Comparison of ENCODE assay signal across 8 cellular contexts in the genomic region with DNA sequence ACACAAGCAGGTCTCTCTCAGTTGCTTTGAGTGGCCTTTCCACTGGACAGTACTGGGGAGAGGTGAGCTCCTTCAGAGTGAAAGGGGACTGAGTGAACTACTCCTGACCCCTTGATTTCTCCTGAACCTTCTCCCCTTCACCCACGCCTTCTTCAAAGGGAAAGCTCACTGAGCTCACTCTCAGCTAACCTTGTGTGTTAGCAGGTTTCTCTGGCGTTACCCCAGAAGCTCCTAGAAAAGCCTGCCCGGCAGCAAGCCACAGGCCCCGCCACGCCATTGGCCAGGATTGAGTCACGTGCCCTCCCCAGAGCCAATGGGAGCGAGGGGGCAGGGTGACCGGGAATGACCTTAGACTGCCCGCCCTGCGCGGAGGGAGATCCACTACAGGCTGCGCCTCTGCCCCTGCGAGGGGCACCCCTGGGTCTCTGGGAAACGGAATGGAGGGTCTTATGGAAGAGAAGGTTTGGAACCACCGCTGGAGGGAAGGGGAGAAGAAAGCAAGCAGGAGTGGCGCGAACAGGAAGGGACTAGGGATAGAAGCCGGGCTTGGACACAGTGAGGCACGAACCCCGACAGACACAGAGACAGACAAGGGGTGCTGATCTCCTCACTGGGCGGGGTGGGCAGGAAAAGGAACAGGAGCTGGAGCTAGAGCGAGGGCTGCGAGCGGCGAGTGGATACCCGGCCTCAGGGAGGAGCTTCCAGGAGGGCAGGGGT. TPM values are rescaled to one million over a fixed set of nuclear protein-coding genes. Genes with fewer than 3 reads are reported as not detected.
DNase-seq lines count a peak whose midpoint lies in the region; ATAC-seq and TF ChIP-seq lines count a peak whose summit lies in the region.

No MANE protein-coding gene starts in this region.

- peaks cover 8% of the 10 kb centered on the region for H3K27me3 Mint-ChIP-seq in GM23338 (ENCODE audit: insufficient read depth, low read depth, poor library complexity)

- H3K4me1 ChIP-seq in ES-I3 (ENCODE audit: insufficient read depth, low read length) (no peaks in the 10 kb centered on the region), GM23338 (ENCODE audit: insufficient read depth) (peaks cover 11% of the 10 kb centered on the region), psoas muscle (peaks cover 13% of the 10 kb centered on the region)

- peak overlapping the region; percentile 70 for H3K4me2 ChIP-seq in GM23338

- H3K36me3 ChIP-seq in ES-I3 (ENCODE audit: insufficient read depth, low read length): peaks cover 15% of the 10 kb centered on the region
- peaks cover 9% of the 10 kb centered on the region for H3K36me3 ChIP-seq in GM23338 (ENCODE audit: insufficient read depth)
- peaks cover 0 to 16% of the 10 kb centered on the region in 2 donors for H3K36me3 ChIP-seq in psoas muscle (ENCODE audit: insufficient read depth in 1 of 2, low read depth in 1 of 2)

- no peaks in the 10 kb centered on the region; the same call in 2 of the 3 replicates for H3K9me3 Mint-ChIP-seq in GM23338

- H3K9ac ChIP-seq in ES-I3 (ENCODE audit: low read depth, low read length): peak overlapping the region; percentile 57

- H3K4me1 Mint-ChIP-seq in GM23338: peaks cover 15% of the 10 kb centered on the region

- H3K79me2 ChIP-seq in GM23338 (replicated peaks; ENCODE audit: insufficient read depth): no peaks in the 10 kb centered on the region

- H3K27ac Mint-ChIP-seq in GM23338: peak overlapping the region; percentile 93

- DNase-seq in GM23338 (ENCODE audit: low spot score) (peak; percentile 95), M059J (ENCODE audit: low read depth) (peak; percentile 86), T-helper 1 cell (peak; percentile 74 to 85 (median 81)), amygdala (lab: John Stamatoyannopoulos, UW) (peak; percentile 45 to 96 (median 88)), left cardiac atrium (peak; percentile 95), psoas muscle (peak; percentile 94 to 97), ureter (ENCODE audit: low spot score) (peak; percentile 97)

- WGBS in psoas muscle, 3 donors: 1 to 5% (median 1%) methylated on average over 26 of the region's 26 CpGs

- H3K9me2 ChIP-seq in GM23338 (ENCODE audit: insufficient read depth): no peaks in the 10 kb centered on the region

- H3K36me3 Mint-ChIP-seq in GM23338 (ENCODE audit: low read depth): peaks cover 35% of the 10 kb centered on the region

- H3F3A ChIP-seq in GM23338 (replicated peaks; ENCODE audit: low read depth): peaks cover 15% of the 10 kb centered on the region

- no peak for TF ChIP-seq CTCF in GM23338 (conservative IDR thresholded peaks at IDR 0.05; ENCODE audit: low read depth in 2 of 2)
- TF ChIP-seq CTCF in psoas muscle (IDR thresholded peaks at IDR 0.05): no peak

- peaks cover 6% of the 10 kb centered on the region; the same call in 1 of the 2 replicates for H4K20me1 ChIP-seq in GM23338 (replicated peaks; ENCODE audit: insufficient read depth)

- intact Hi-C loops in left cardiac atrium (cut with DNase I) (no loop called here), psoas muscle (cut with DNase I) (no loop called here)

- H3K9me3 ChIP-seq in ES-I3 (ENCODE audit: control insufficient read depth, insufficient read depth, low read length) (no peaks in the 10 kb centered on the region), psoas muscle (no peaks in the 10 kb centered on the region)

- no peaks in the 10 kb centered on the region for H3K27me3 ChIP-seq in GM23338 (ENCODE audit: insufficient read depth)
- no peaks in the 10 kb centered on the region for H3K27me3 ChIP-seq in psoas muscle (ENCODE audit: insufficient read depth in 3 of 3, low read length in 2 of 3)

- no peak overlapping the region for H2AFZ ChIP-seq in GM23338

- peak overlapping the region; percentile 87 for H3K27ac ChIP-seq in GM23338 (ENCODE audit: low read depth)
- peak overlapping the region; percentile 85 for H3K27ac ChIP-seq in psoas muscle

- H3K4me3 Mint-ChIP-seq in GM23338: peak overlapping the region; percentile 83

- peak; percentile 91 for ATAC-seq in GM23338
- ATAC-seq in left cardiac atrium: peak; percentile 98 to 99
- ATAC-seq in psoas muscle: peak; percentile 97 to 99 (median 99)

- H3K4me3 ChIP-seq in GM23338: peak overlapping the region; percentile 49
- H3K4me3 ChIP-seq in psoas muscle: peak overlapping the region; percentile 85

TF ChIP-seq in GM23338, 12 proteins besides CTCF, POLR2A, EP300 and RAD21:
- TF ChIP-seq, protein P1, sequence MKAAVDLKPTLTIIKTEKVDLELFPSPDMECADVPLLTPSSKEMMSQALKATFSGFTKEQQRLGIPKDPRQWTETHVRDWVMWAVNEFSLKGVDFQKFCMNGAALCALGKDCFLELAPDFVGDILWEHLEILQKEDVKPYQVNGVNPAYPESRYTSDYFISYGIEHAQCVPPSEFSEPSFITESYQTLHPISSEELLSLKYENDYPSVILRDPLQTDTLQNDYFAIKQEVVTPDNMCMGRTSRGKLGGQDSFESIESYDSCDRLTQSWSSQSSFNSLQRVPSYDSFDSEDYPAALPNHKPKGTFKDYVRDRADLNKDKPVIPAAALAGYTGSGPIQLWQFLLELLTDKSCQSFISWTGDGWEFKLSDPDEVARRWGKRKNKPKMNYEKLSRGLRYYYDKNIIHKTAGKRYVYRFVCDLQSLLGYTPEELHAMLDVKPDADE (IDR thresholded peaks at IDR 0.05): no peak
- peak; percentile 98 for TF ChIP-seq POLR2AphosphoS5 (IDR thresholded peaks at IDR 0.05; ENCODE audit: low read depth)

RNA-seq across cellular contexts. Expression of a gene that starts 17.4 kb away (rescaled TPM):
- total RNA-seq in GM23338 (2014; rRNA removed; shearing (Covaris generic)): 59.1 and 67.7 TPM in 2 replicates
- 38.1 and 40.7 TPM in 2 replicates for polyA plus RNA-seq in GM23338 (2016; fragmentation: Nextera tagmentation; extraction: Ambion mirVana)
- 60.7 and 81.1 TPM in 2 replicates for total RNA-seq in M059J (2014; rRNA removed; shearing (Covaris generic))
- total RNA-seq in left cardiac atrium: 10 to 100 TPM; 44.2 to 44.3 TPM
- 10 to 100 TPM; 40.9 to 57.5 (median 46.5) TPM for total RNA-seq in psoas muscle
- polyA plus RNA-seq in psoas muscle: 10 to 100 TPM; 36.6 to 61.8 (median 51.6) TPM
- total RNA-seq in ureter: 82.2 TPM

RNA-seq across cellular contexts. Expression of a gene that starts 57.3 kb away (rescaled TPM):
- 114 and 147 TPM in 2 replicates for total RNA-seq in GM23338 (2014; rRNA removed; shearing (Covaris generic))
- polyA plus RNA-seq in GM23338 (2016; fragmentation: Nextera tagmentation; extraction: Ambion mirVana): 65.5 and 72.8 TPM in 2 replicates
- total RNA-seq in M059J (2014; rRNA removed; shearing (Covaris generic)): 0.71 and 2.0 TPM in 2 replicates
- 1 to 10 TPM; 2.1 to 2.6 TPM for total RNA-seq in left cardiac atrium
- total RNA-seq in psoas muscle: 1 to 10 TPM; 1.8 to 4.7 (median 2.9) TPM
- 1 to 10 TPM; 2.5 to 5.5 (median 4.7) TPM for polyA plus RNA-seq in psoas muscle
- total RNA-seq in ureter: 5.6 TPM

Comparison
In these comparisons a context has a peak if more than half of its experiments do, and no peak if none do; other contexts are left out.
1. Peak in every context shown above with its lines: DNase-seq, ATAC-seq, H3K4me3 ChIP-seq and H3K27ac ChIP-seq.
2. RNA of a gene that starts 57.3 kb away (total RNA-seq): 114 to 147 TPM in GM23338; 5.6 TPM in ureter (single experiment), 1.8 to 4.7 TPM in psoas muscle, 2.1 to 2.6 TPM in left cardiac atrium and 0.71 to 2.0 TPM in M059J; every median in the first group is over 10 times any median in the second.